ENCODE assay signal across 20 cellular contexts in genomic region chr1:180169641-180170155, GRCh38. TPM values are rescaled to one million over a fixed set of nuclear protein-coding genes. Genes with fewer than 3 reads are reported as not detected.
DNase-seq lines count a peak whose midpoint lies in the region; ATAC-seq and TF ChIP-seq lines count a peak whose summit lies in the region.
"Had no signal": no experiment of that assay in that cellular context is flagged by ENCODE, and none has a peak within 500 bp of the region (broad histone marks: within the 10 kb centered on the region; RNA-seq: fewer than 3 reads in every experiment).

No MANE protein-coding gene starts in this region.

- CTCF ChIA-PET in activated CD4-positive, alpha-beta T cell treated with anti-CD3 and anti-CD28 coated beads for 36 hours (lab: Charles Lee) = interaction anchor here (1.1 to 6.0 kb wide), 3 partner anchors 10 to 460 kb away, joined by 3 to 50 read pairs (median 5); no protein-coding TSS in a partner anchor
- CTCF ChIA-PET in WTC11 (lab: Charles Lee) = interaction anchor here (0.7 to 9.0 kb wide), 12 partner anchors 11 to 355 kb away, joined by 3 to 140 read pairs (median 7); partner anchors contain the start of gene QSOX1

- TF ChIP-seq CTCF in WTC11 (IDR thresholded peaks at IDR 0.05) (no peak), lower lobe of right lung (IDR thresholded peaks at IDR 0.05) (no peak)

- H3K36me3 Mint-ChIP-seq in activated CD4-positive, alpha-beta T cell treated with anti-CD3 and anti-CD28 coated beads for 36 hours (ENCODE audit: low read depth) = no peaks in the 10 kb centered on the region
- no peaks in the 10 kb centered on the region for H3K36me3 Mint-ChIP-seq in activated CD4-positive, alpha-beta T cell treated with anti-CD3 and anti-CD28 coated beads, Interleukin-2, amount 10 ng/mL, durations not matched to agents 24 days and 14 days (ENCODE audit: low read depth)
- H3K36me3 Mint-ChIP-seq in WTC11 = no peaks in the 10 kb centered on the region
- peaks cover 5% of the 10 kb centered on the region for H3K36me3 Mint-ChIP-seq in stimulated activated effector memory CD8-positive, alpha-beta T cell treated with anti-CD3 and anti-CD28 coated beads, Interleukin-12 subunit alpha, Interleukin-12 subunit beta, amount 100 ng/mL, for 72 hours

- no peaks in the 10 kb centered on the region for H3K27me3 ChIP-seq in lower lobe of right lung (ENCODE audit: low read depth)
- H3K27me3 ChIP-seq: BE2C had no signal

- peak overlapping the region; percentile 55 for H3K27ac Mint-ChIP-seq in activated CD4-positive, alpha-beta T cell treated with anti-CD3 and anti-CD28 coated beads for 36 hours
- no peak overlapping the region for H3K27ac Mint-ChIP-seq in activated CD4-positive, alpha-beta T cell treated with anti-CD3 and anti-CD28 coated beads, Interleukin-2, amount 10 ng/mL, durations not matched to agents 24 days and 14 days
- peak overlapping the region; percentile 54 for H3K27ac Mint-ChIP-seq in WTC11
- H3K27ac Mint-ChIP-seq in stimulated activated effector memory CD8-positive, alpha-beta T cell treated with anti-CD3 and anti-CD28 coated beads, Interleukin-12 subunit alpha, Interleukin-12 subunit beta, amount 100 ng/mL, for 72 hours = peak overlapping the region; percentile 38
- H3K27ac Mint-ChIP-seq: activated T-helper 1 cell treated with anti-CD3 and anti-CD28 coated beads, Interleukin-12 subunit alpha, Interleukin-12 subunit beta, Interleukin-2, Interleukin-4 antibody, amounts not matched to agents 30 ng/mL and 10 ng/mL and 1 ng/mL, durations not matched to agents 14 hours and 24 hours and 36 hours; T-helper 1 cell treated with Interleukin-12 subunit alpha and Interleukin-12 subunit beta and Interleukin-4 antibody, amounts not matched to agents 30 μg/mL and 1 μg/mL, for 36 hours had no signal

- H3K4me3 Mint-ChIP-seq in activated CD4-positive, alpha-beta T cell treated with anti-CD3 and anti-CD28 coated beads for 36 hours = no peak overlapping the region
- H3K4me3 Mint-ChIP-seq in activated CD4-positive, alpha-beta T cell treated with anti-CD3 and anti-CD28 coated beads, Interleukin-2, amount 10 ng/mL, durations not matched to agents 24 days and 14 days = no peak overlapping the region
- H3K4me3 Mint-ChIP-seq in WTC11 = no peak overlapping the region
- no peak overlapping the region for H3K4me3 Mint-ChIP-seq in stimulated activated effector memory CD8-positive, alpha-beta T cell treated with anti-CD3 and anti-CD28 coated beads, Interleukin-12 subunit alpha, Interleukin-12 subunit beta, amount 100 ng/mL, for 72 hours
- H3K4me3 Mint-ChIP-seq: activated T-helper 1 cell treated with anti-CD3 and anti-CD28 coated beads, Interleukin-12 subunit alpha, Interleukin-12 subunit beta, Interleukin-2, Interleukin-4 antibody, amounts not matched to agents 30 ng/mL and 10 ng/mL and 1 ng/mL, durations not matched to agents 14 hours and 24 hours and 36 hours; T-helper 1 cell treated with Interleukin-12 subunit alpha and Interleukin-12 subunit beta and Interleukin-4 antibody, amounts not matched to agents 30 μg/mL and 1 μg/mL, for 36 hours had no signal

- no peak overlapping the region for H3K4me3 ChIP-seq in lower lobe of right lung
- H3K4me3 ChIP-seq: mucosa of descending colon had no signal

- DNase-seq in activated CD4-positive, alpha-beta T cell treated with anti-CD3 and anti-CD28 coated beads for 36 hours = no peak
- DNase-seq in activated CD4-positive, alpha-beta T cell treated with anti-CD3 and anti-CD28 coated beads, Interleukin-2, amount 10 ng/mL, durations not matched to agents 24 days and 14 days = no peak
- DNase-seq in WTC11 (ENCODE audit: low spot score) (no peak), lower lobe of right lung (no peak), D341Med (ENCODE audit: low spot score) (no peak)
- no peak for DNase-seq in stimulated activated effector memory CD8-positive, alpha-beta T cell treated with anti-CD3 and anti-CD28 coated beads, Interleukin-12 subunit alpha, Interleukin-12 subunit beta, amount 100 ng/mL, for 72 hours (ENCODE audit: low spot score in 2 of 2)
- DNase-seq: activated CD4-positive, CD25-positive, alpha-beta regulatory T cell; BE2C; effector CD4-positive, alpha-beta T cell; GDM1; NCI-H524 treated with DMSO at 0.1 percent for 48 hours; occipital lobe; SIG-M5; stimulated activated CD4-positive, alpha-beta T cell treated with anti-CD3 and anti-CD28 coated beads, Interleukin-2, amount 100 ng/mL, for 48 hours had no signal

- POLR2A ChIA-PET in activated CD4-positive, alpha-beta T cell treated with anti-CD3 and anti-CD28 coated beads for 36 hours (lab: Charles Lee) = no interaction called here
- POLR2A ChIA-PET in WTC11 (lab: Charles Lee) = interaction anchor here (1.2 kb wide), 1 partner anchor 12 kb away, joined by 3 read pairs; no protein-coding TSS in a partner anchor

- H3K9me3 Mint-ChIP-seq in activated CD4-positive, alpha-beta T cell treated with anti-CD3 and anti-CD28 coated beads for 36 hours (ENCODE audit: low read depth) = no peaks in the 10 kb centered on the region
- no peaks in the 10 kb centered on the region for H3K9me3 Mint-ChIP-seq in activated CD4-positive, alpha-beta T cell treated with anti-CD3 and anti-CD28 coated beads, Interleukin-2, amount 10 ng/mL, durations not matched to agents 24 days and 14 days
- H3K9me3 Mint-ChIP-seq in WTC11 = no peaks in the 10 kb centered on the region
- H3K9me3 Mint-ChIP-seq in stimulated activated effector memory CD8-positive, alpha-beta T cell treated with anti-CD3 and anti-CD28 coated beads, Interleukin-12 subunit alpha, Interleukin-12 subunit beta, amount 100 ng/mL, for 72 hours = no peaks in the 10 kb centered on the region
- H3K9me3 Mint-ChIP-seq: activated T-helper 1 cell treated with anti-CD3 and anti-CD28 coated beads, Interleukin-12 subunit alpha, Interleukin-12 subunit beta, Interleukin-2, Interleukin-4 antibody, amounts not matched to agents 30 ng/mL and 10 ng/mL and 1 ng/mL, durations not matched to agents 14 hours and 24 hours and 36 hours; T-helper 1 cell treated with Interleukin-12 subunit alpha and Interleukin-12 subunit beta and Interleukin-4 antibody, amounts not matched to agents 30 μg/mL and 1 μg/mL, for 36 hours had no signal

- no peaks in the 10 kb centered on the region for H3K4me1 Mint-ChIP-seq in activated CD4-positive, alpha-beta T cell treated with anti-CD3 and anti-CD28 coated beads for 36 hours
- peaks cover 3% of the 10 kb centered on the region for H3K4me1 Mint-ChIP-seq in activated CD4-positive, alpha-beta T cell treated with anti-CD3 and anti-CD28 coated beads, Interleukin-2, amount 10 ng/mL, durations not matched to agents 24 days and 14 days
- H3K4me1 Mint-ChIP-seq in WTC11 = peaks cover 48% of the 10 kb centered on the region
- H3K4me1 Mint-ChIP-seq in stimulated activated effector memory CD8-positive, alpha-beta T cell treated with anti-CD3 and anti-CD28 coated beads, Interleukin-12 subunit alpha, Interleukin-12 subunit beta, amount 100 ng/mL, for 72 hours = peaks cover 19% of the 10 kb centered on the region

- intact Hi-C loops in activated CD4-positive, alpha-beta T cell treated with anti-CD3 and anti-CD28 coated beads for 36 hours (cut with DNase I, micrococcal nuclease) = loop anchor here in 1 of 2 experiments (10.0 kb wide), 1 partner anchor 55 kb away; no protein-coding TSS in a partner anchor
- intact Hi-C loops in activated CD4-positive, alpha-beta T cell treated with anti-CD3 and anti-CD28 coated beads, Interleukin-2, amount 10 ng/mL, durations not matched to agents 24 days and 14 days (cut with micrococcal nuclease) = no loop called here
- intact Hi-C loops in lower lobe of right lung (cut with DNase I) = loop anchor here (10.0 kb wide), 1 partner anchor 75 kb away; no protein-coding TSS in a partner anchor

- H3K36me3 ChIP-seq in lower lobe of right lung = peaks cover 28% of the 10 kb centered on the region
- H3K36me3 ChIP-seq: BE2C had no signal

- H3K9me3 ChIP-seq in lower lobe of right lung = no peaks in the 10 kb centered on the region
- H3K9me3 ChIP-seq: BE2C, mucosa of descending colon had no signal

- peak overlapping the region; percentile 24 for H3K27ac ChIP-seq in lower lobe of right lung
- H3K27ac ChIP-seq: KMS-11 had no signal

- ATAC-seq in activated CD4-positive, alpha-beta T cell treated with anti-CD3 and anti-CD28 coated beads for 36 hours = no peak
- peak; percentile 4; the same call in 1 of the 2 replicates for ATAC-seq in WTC11
- ATAC-seq in lower lobe of right lung = no peak
- no peak for ATAC-seq in stimulated activated effector memory CD8-positive, alpha-beta T cell treated with anti-CD3 and anti-CD28 coated beads, Interleukin-12 subunit alpha, Interleukin-12 subunit beta, amount 100 ng/mL, for 72 hours
- no peak for ATAC-seq in GM21529 (IDR thresholded peaks at IDR 0.05; ENCODE audit: unreplicated experiment)
- ATAC-seq in GM18867 (IDR thresholded peaks at IDR 0.05; ENCODE audit: unreplicated experiment) = no peak

- no peaks in the 10 kb centered on the region for H3K27me3 Mint-ChIP-seq in activated CD4-positive, alpha-beta T cell treated with anti-CD3 and anti-CD28 coated beads for 36 hours
- no peaks in the 10 kb centered on the region for H3K27me3 Mint-ChIP-seq in activated CD4-positive, alpha-beta T cell treated with anti-CD3 and anti-CD28 coated beads, Interleukin-2, amount 10 ng/mL, durations not matched to agents 24 days and 14 days
- no peaks in the 10 kb centered on the region for H3K27me3 Mint-ChIP-seq in WTC11 (ENCODE audit: low read depth)

- H3K4me1 ChIP-seq in lower lobe of right lung = peaks cover 73% of the 10 kb centered on the region

TF ChIP-seq in WTC11, 78 proteins besides CTCF, POLR2A, EP300 and RAD21 (continues in another document):
- TF ChIP-seq GTF2I (CRISPR knock-in tag; conservative IDR thresholded peaks at IDR 0.05) (no peak), SOX15 (CRISPR knock-in tag; IDR thresholded peaks at IDR 0.05) (no peak)

RNA-seq across cellular contexts. Expression of gene QSOX1, which starts 15.0 kb away (rescaled TPM):
- total RNA-seq in activated CD4-positive, alpha-beta T cell treated with anti-CD3 and anti-CD28 coated beads for 36 hours = 10 to 100 TPM; 18.3 to 31.6 TPM
- 54.2 and 56.2 TPM in 2 replicates for total RNA-seq in activated CD4-positive, alpha-beta T cell treated with anti-CD3 and anti-CD28 coated beads, Interleukin-2, amount 10 ng/mL, durations not matched to agents 24 days and 14 days
- total RNA-seq in WTC11 (2021) = 135 to 147 TPM (median 136 TPM) in 3 replicates
- 241 TPM for total RNA-seq in lower lobe of right lung
